ENCODE assay signal across 1 cellular context in the genomic region with DNA sequence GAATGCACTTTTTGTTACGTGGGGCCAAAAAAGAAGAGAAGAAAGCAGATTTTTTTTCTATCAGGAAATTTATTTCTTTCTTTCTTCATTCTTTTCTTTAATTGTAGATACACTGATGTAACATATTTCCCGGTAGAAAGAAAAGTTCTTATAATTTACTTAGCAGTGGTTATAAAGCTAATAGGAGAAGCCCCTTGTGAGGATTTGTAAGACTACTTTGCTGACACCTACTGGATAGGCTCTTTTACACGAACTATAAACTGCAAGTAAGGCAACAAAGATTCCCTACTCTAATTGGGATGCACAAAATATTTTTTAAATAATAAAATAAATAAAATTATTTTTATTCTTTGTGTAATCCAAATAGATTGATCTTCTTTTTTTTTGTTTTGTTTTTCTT.
TF ChIP-seq lines count a peak whose summit lies in the region.

No MANE protein-coding gene starts in this region.

TF ChIP-seq in neural cell, 6 proteins besides CTCF, POLR2A, EP300 and RAD21 (continued from another document):
- TF ChIP-seq, protein P1, sequence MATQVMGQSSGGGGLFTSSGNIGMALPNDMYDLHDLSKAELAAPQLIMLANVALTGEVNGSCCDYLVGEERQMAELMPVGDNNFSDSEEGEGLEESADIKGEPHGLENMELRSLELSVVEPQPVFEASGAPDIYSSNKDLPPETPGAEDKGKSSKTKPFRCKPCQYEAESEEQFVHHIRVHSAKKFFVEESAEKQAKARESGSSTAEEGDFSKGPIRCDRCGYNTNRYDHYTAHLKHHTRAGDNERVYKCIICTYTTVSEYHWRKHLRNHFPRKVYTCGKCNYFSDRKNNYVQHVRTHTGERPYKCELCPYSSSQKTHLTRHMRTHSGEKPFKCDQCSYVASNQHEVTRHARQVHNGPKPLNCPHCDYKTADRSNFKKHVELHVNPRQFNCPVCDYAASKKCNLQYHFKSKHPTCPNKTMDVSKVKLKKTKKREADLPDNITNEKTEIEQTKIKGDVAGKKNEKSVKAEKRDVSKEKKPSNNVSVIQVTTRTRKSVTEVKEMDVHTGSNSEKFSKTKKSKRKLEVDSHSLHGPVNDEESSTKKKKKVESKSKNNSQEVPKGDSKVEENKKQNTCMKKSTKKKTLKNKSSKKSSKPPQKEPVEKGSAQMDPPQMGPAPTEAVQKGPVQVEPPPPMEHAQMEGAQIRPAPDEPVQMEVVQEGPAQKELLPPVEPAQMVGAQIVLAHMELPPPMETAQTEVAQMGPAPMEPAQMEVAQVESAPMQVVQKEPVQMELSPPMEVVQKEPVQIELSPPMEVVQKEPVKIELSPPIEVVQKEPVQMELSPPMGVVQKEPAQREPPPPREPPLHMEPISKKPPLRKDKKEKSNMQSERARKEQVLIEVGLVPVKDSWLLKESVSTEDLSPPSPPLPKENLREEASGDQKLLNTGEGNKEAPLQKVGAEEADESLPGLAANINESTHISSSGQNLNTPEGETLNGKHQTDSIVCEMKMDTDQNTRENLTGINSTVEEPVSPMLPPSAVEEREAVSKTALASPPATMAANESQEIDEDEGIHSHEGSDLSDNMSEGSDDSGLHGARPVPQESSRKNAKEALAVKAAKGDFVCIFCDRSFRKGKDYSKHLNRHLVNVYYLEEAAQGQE (IDR thresholded peaks at IDR 0.05; ENCODE audit: borderline replicate concordance) = no peak
- no peak for TF ChIP-seq EZH2 (IDR thresholded peaks at IDR 0.05; ENCODE audit: borderline replicate concordance, insufficient read depth, low read length, poor library complexity, severe bottlenecking)
- no peak for TF ChIP-seq MXI1 (conservative IDR thresholded peaks at IDR 0.05; ENCODE audit: poor library complexity, severe bottlenecking)
- TF ChIP-seq POLR2AphosphoS5 (IDR thresholded peaks at IDR 0.05) = no peak
- peak; percentile 68 for TF ChIP-seq SMC3 (conservative IDR thresholded peaks at IDR 0.05; ENCODE audit: poor library complexity)
